Comparison of ENCODE assay signal across 1 cellular context in the genomic region with DNA sequence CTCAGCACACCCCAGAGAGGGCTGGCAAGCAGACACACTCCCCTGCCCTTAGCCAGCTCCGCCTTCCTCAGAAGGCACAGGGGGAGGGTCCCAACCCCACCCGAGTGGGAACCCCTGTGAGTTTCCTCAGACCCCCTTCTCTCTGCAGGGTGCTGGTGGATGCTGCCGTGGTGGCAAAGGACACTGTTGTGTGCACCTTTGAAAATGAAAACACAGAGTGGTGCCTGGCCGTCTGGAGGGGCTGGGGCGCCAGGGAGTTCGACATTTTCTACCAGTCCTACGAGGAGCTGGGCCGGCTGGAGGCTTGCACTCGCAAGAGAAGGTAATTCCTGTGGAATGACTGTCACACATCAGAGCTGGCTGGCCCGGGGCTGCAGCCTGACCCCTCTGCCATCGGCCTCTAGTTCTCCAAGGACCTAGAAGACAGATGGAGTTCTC.
TF ChIP-seq lines count a peak whose summit lies in the region.

No MANE protein-coding gene starts in this region.

TF ChIP-seq in IMR-90, 13 proteins besides CTCF, POLR2A, EP300 and RAD21 (continued from another document):
- TF ChIP-seq, protein P1, sequence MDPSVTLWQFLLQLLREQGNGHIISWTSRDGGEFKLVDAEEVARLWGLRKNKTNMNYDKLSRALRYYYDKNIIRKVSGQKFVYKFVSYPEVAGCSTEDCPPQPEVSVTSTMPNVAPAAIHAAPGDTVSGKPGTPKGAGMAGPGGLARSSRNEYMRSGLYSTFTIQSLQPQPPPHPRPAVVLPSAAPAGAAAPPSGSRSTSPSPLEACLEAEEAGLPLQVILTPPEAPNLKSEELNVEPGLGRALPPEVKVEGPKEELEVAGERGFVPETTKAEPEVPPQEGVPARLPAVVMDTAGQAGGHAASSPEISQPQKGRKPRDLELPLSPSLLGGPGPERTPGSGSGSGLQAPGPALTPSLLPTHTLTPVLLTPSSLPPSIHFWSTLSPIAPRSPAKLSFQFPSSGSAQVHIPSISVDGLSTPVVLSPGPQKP (IDR thresholded peaks at IDR 0.05; ENCODE audit: borderline replicate concordance, low read depth, low read length) = no peak
- TF ChIP-seq BHLHE40 (IDR thresholded peaks at IDR 0.05; ENCODE audit: low read depth, low read length) (no peak), CEBPB (IDR thresholded peaks at IDR 0.05; ENCODE audit: low read depth, low read length) (no peak), CHD1 (IDR thresholded peaks at IDR 0.05; ENCODE audit: low read depth, low read length) (no peak), MAFK (IDR thresholded peaks at IDR 0.05; ENCODE audit: low read depth, low read length) (no peak), MXI1 (IDR thresholded peaks at IDR 0.05; ENCODE audit: borderline replicate concordance, low read depth, low read length) (no peak)
- TF ChIP-seq, protein P2, sequence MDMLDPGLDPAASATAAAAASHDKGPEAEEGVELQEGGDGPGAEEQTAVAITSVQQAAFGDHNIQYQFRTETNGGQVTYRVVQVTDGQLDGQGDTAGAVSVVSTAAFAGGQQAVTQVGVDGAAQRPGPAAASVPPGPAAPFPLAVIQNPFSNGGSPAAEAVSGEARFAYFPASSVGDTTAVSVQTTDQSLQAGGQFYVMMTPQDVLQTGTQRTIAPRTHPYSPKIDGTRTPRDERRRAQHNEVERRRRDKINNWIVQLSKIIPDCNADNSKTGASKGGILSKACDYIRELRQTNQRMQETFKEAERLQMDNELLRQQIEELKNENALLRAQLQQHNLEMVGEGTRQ (IDR thresholded peaks at IDR 0.05; ENCODE audit: low read depth, low read length) = no peak
